ENCODE assay signal across 8 cellular contexts in the genomic region with DNA sequence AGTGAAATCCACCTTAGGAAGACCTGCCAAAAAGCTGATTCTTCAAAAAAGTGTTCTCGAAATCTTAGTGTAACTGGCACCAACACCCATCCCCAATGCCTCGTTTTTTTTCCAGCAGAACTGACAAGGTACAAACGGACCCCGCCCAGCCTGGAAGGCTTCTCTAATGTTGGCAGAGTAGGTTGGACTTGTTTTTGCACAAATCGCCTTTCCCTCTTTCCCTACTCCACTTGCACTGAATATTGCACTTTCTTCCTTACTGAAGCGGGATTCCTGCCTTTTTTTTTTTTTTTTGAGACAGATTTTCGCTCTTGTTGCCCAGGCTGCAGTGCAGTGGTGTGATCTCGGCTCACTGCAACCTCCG. TPM values are rescaled to one million over a fixed set of nuclear protein-coding genes. Genes with fewer than 3 reads are reported as not detected.
DNase-seq lines count a peak whose midpoint lies in the region; ATAC-seq, FAIRE-seq and TF ChIP-seq lines count a peak whose summit lies in the region.

No MANE protein-coding gene starts in this region.

- H3K27me3 ChIP-seq in BLaER1 (no peaks in the 10 kb centered on the region), endocrine pancreas (ENCODE audit: control insufficient read depth, insufficient read depth, low read length) (no peaks in the 10 kb centered on the region), mononuclear cell (ENCODE audit: insufficient read depth, low read length) (no peaks in the 10 kb centered on the region), uterus (no peaks in the 10 kb centered on the region)

- peak overlapping the region; percentile 89 for H3K9ac ChIP-seq in BLaER1
- peak overlapping the region; percentile 62 for H3K9ac ChIP-seq in endocrine pancreas (ENCODE audit: control insufficient read depth, insufficient read depth, low read length)

- H3K27ac ChIP-seq in BLaER1 = peak overlapping the region; percentile 87
- peak overlapping the region; percentile 87 for H3K27ac ChIP-seq in RWPE1
- peak overlapping the region; percentile 85 to 87 for H3K27ac ChIP-seq in uterus

- no peak for FAIRE-seq in GM12891 (lab: Jason Lieb, UNC)

- H3K4me1 ChIP-seq in BLaER1 (peaks cover 33% of the 10 kb centered on the region), endocrine pancreas (ENCODE audit: control insufficient read depth, insufficient read depth, low read length) (peaks cover 13% of the 10 kb centered on the region), mononuclear cell (ENCODE audit: insufficient read depth, low read length) (peaks cover 18% of the 10 kb centered on the region), uterus (peaks cover 5 to 6% of the 10 kb centered on the region in 2 donors)

- no peak for TF ChIP-seq POLR2A in uterus (IDR thresholded peaks at IDR 0.05)
- TF ChIP-seq POLR2A in GM12891 (IDR thresholded peaks at IDR 0.05; ENCODE audit: low read depth, low read length) = no peak

- intact Hi-C loops in uterus (cut with DNase I; ENCODE audit: low total_unique reads) = no loop called here

- H3K9me3 ChIP-seq in BLaER1 (no peaks in the 10 kb centered on the region), endocrine pancreas (ENCODE audit: control insufficient read depth, low read length) (no peaks in the 10 kb centered on the region), mononuclear cell (ENCODE audit: low read depth, low read length) (no peaks in the 10 kb centered on the region), uterus (no peaks in the 10 kb centered on the region)

- CTCF ChIA-PET in RWPE1 (lab: Yijun Ruan, JAX) = interaction anchor here (1.3 kb wide), 1 partner anchor 34 kb away, joined by 5 read pairs; no protein-coding TSS in a partner anchor

- peak overlapping the region; percentile 77 for H3K4me2 ChIP-seq in BLaER1

- ATAC-seq in GM19455 (IDR thresholded peaks at IDR 0.05; ENCODE audit: unreplicated experiment) = peak; percentile 15

- no peaks in the 10 kb centered on the region for H4K20me1 ChIP-seq in BLaER1

- no peak for TF ChIP-seq CTCF in RWPE1 (conservative IDR thresholded peaks at IDR 0.05; ENCODE audit: low read depth)
- no peak for TF ChIP-seq CTCF in uterus (IDR thresholded peaks at IDR 0.05)

- POLR2A ChIA-PET in RWPE1 (lab: Yijun Ruan, JAX; ENCODE audit: low non-redundant PET) = interaction anchor here (1.0 to 1.4 kb wide), 3 partner anchors 17 to 34 kb away, joined by 3 to 4 read pairs (median 3); partner anchors contain the start of gene TMEM39A

- DNase-seq in RWPE1 (ENCODE audit: low spot score) (peak; percentile 25), uterus (peak in 1 of 2 donors; percentile 19), GM12891 (ENCODE audit: insufficient read length, low spot score) (no peak)
- no peak for DNase-seq in stimulated activated naive CD4-positive, alpha-beta T cell treated with Interleukin-2 at 50 U/mL for 16 hours (lab: John Stamatoyannopoulos, UW)

- H3K36me3 ChIP-seq in BLaER1 (peaks cover 7% of the 10 kb centered on the region; the same call in 1 of the 2 replicates), endocrine pancreas (ENCODE audit: control insufficient read depth, insufficient read depth, low read length) (no peaks in the 10 kb centered on the region), uterus (no peaks in the 10 kb centered on the region)

- H3K4me3 ChIP-seq in BLaER1 = peak overlapping the region; percentile 80
- H3K4me3 ChIP-seq in endocrine pancreas (ENCODE audit: control insufficient read depth, insufficient read depth, low read length) = peak overlapping the region; percentile 85
- H3K4me3 ChIP-seq in mononuclear cell (ENCODE audit: low read length) = peak overlapping the region; percentile 87
- H3K4me3 ChIP-seq in uterus = peak overlapping the region; percentile 87 to 95

TF ChIP-seq in GM12891, 5 proteins besides CTCF, POLR2A, EP300 and RAD21:
- TF ChIP-seq SPI1 (IDR thresholded peaks at IDR 0.05; ENCODE audit: low read depth, low read length) (no peak), PAX5 (IDR thresholded peaks at IDR 0.05; ENCODE audit: insufficient read depth, low read length, severe bottlenecking) (no peak), TAF1 (IDR thresholded peaks at IDR 0.05; ENCODE audit: low read depth, low read length) (no peak), POLR2AphosphoS5 (IDR thresholded peaks at IDR 0.05; ENCODE audit: low read depth, low read length) (no peak), POU2F2 (IDR thresholded peaks at IDR 0.05; ENCODE audit: low read depth, low read length) (no peak)

RNA-seq across cellular contexts. Expression of gene TIMMDC1, which starts 0.5 kb away (rescaled TPM):
- total RNA-seq in mononuclear cell (19.0 TPM), uterus (10 to 100 TPM; 15.1 to 83.4 (median 31.4) TPM)
- 36.8 TPM for polyA plus RNA-seq in GM12891 (2012; ENCODE audit: low read depth, missing spikeins)

RNA-seq across cellular contexts. Expression of gene POGLUT1, which starts 29.0 kb away (rescaled TPM):
- total RNA-seq in mononuclear cell (8.8 TPM), uterus (10 to 100 TPM in 2 of 4 donors, 1 to 10 TPM in 2; 4.4 to 31.9 (median 15.6) TPM)
- 11.5 TPM for polyA plus RNA-seq in GM12891 (2012; ENCODE audit: low read depth, missing spikeins)

RNA-seq across cellular contexts. Expression of gene TMEM39A, which starts 34.4 kb away (rescaled TPM):
- 59.2 TPM for total RNA-seq in mononuclear cell
- 100 to 1,000 TPM in 1 of 4 donors, 10 to 100 TPM in 3; 23.2 to 136 (median 67.1) TPM for total RNA-seq in uterus
- 10.5 TPM for polyA plus RNA-seq in GM12891 (2012; ENCODE audit: low read depth, missing spikeins)
